Comparison of ENCODE assay signal across 8 cellular contexts in genomic region chr17:29140051-29140582, GRCh38. TPM values are rescaled to one million over a fixed set of nuclear protein-coding genes. Genes with fewer than 3 reads are reported as not detected.
DNase-seq lines count a peak whose midpoint lies in the region; ATAC-seq and TF ChIP-seq lines count a peak whose summit lies in the region.

No MANE protein-coding gene starts in this region.

- H3K27me3 ChIP-seq in GM23338 (ENCODE audit: insufficient read depth) = no peaks in the 10 kb centered on the region

- H3K27ac Mint-ChIP-seq in GM23338 = peak overlapping the region; percentile 89
- H3K27ac Mint-ChIP-seq in activated CD4-positive, alpha-beta memory T cell treated with anti-CD3 and anti-CD28 coated beads, Interleukin-2, amount 10 ng/mL, durations not matched to agents 7 days and 5 days = peak overlapping the region; percentile 100

- DNase-seq in Caki2 (ENCODE audit: low read depth) (peak; percentile 47), GM23338 (ENCODE audit: low spot score) (peak; percentile 89), NCI-H524 (lab: John Stamatoyannopoulos, UW) (peak; percentile 51 to 81), ecto neural progenitor cell (ENCODE audit: low spot score) (peak; percentile 86), mucosa of gallbladder (ENCODE audit: low spot score) (peak; percentile 82), HuH-7 (ENCODE audit: low spot score) (no peak)
- DNase-seq in activated CD4-positive, alpha-beta memory T cell treated with anti-CD3 and anti-CD28 coated beads, Interleukin-2, amount 10 ng/mL, durations not matched to agents 7 days and 5 days = peak; percentile 92
- DNase-seq in stimulated activated CD8-positive, alpha-beta memory T cell treated with anti-CD3 and anti-CD28 coated beads, Interleukin-4, amount 100 ng/mL, for 1 hour (ENCODE audit: low read depth in 2 of 2, low spot score in 1 of 2) = peak; percentile 57 to 66

- H2AFZ ChIP-seq in GM23338 = no peak overlapping the region

- no peaks in the 10 kb centered on the region for H3K9me3 Mint-ChIP-seq in GM23338
- no peaks in the 10 kb centered on the region for H3K9me3 Mint-ChIP-seq in activated CD4-positive, alpha-beta memory T cell treated with anti-CD3 and anti-CD28 coated beads, Interleukin-2, amount 10 ng/mL, durations not matched to agents 7 days and 5 days

- POLR2A ChIA-PET in activated CD4-positive, alpha-beta memory T cell treated with anti-CD3 and anti-CD28 coated beads, Interleukin-2, amount 10 ng/mL, durations not matched to agents 7 days and 5 days (lab: Charles Lee) = interaction anchor here (0.6 to 5.3 kb wide), 28 partner anchors 8 to 551 kb away, joined by 3 to 57 read pairs (median 7); partner anchors contain the start of genes BLTP2, DHRS13, MYO18A and NUFIP2

- no peaks in the 10 kb centered on the region for H3K9me2 ChIP-seq in GM23338 (ENCODE audit: insufficient read depth)

- in situ Hi-C loops in Caki2 (cut with HindIII; ENCODE audit: low pct_unique_long_range_greater_than_20kb, low sequenced_read_pairs) = no loop called here

- CTCF ChIA-PET in activated CD4-positive, alpha-beta memory T cell treated with anti-CD3 and anti-CD28 coated beads, Interleukin-2, amount 10 ng/mL, durations not matched to agents 7 days and 5 days (lab: Charles Lee) = interaction anchor here (0.6 to 11.3 kb wide), 10 partner anchors 8 to 151 kb away, joined by 3 to 286 read pairs (median 6); partner anchors contain the start of gene MYO18A

- no peak overlapping the region for H3K27ac ChIP-seq in GM23338 (ENCODE audit: low read depth)

- peak; percentile 90 for ATAC-seq in GM23338

- peak overlapping the region; percentile 23; the same call in 1 of the 2 replicates for H3K4me3 ChIP-seq in GM23338

- no peaks in the 10 kb centered on the region; the same call in 1 of the 2 replicates for H3K36me3 ChIP-seq in GM23338 (ENCODE audit: insufficient read depth)

- peaks cover 14% of the 10 kb centered on the region for H3K79me2 ChIP-seq in GM23338 (replicated peaks; ENCODE audit: insufficient read depth)

- peaks cover 5% of the 10 kb centered on the region; the same call in 1 of the 2 replicates for H3F3A ChIP-seq in GM23338 (replicated peaks; ENCODE audit: low read depth)

- H3K4me1 ChIP-seq in GM23338 (ENCODE audit: insufficient read depth) = peaks cover 37% of the 10 kb centered on the region

- TF ChIP-seq CTCF in GM23338 (conservative IDR thresholded peaks at IDR 0.05; ENCODE audit: low read depth in 2 of 2) = no peak

- peaks cover 7% of the 10 kb centered on the region for H3K27me3 Mint-ChIP-seq in GM23338 (ENCODE audit: insufficient read depth, low read depth, poor library complexity)
- H3K27me3 Mint-ChIP-seq in activated CD4-positive, alpha-beta memory T cell treated with anti-CD3 and anti-CD28 coated beads, Interleukin-2, amount 10 ng/mL, durations not matched to agents 7 days and 5 days = no peaks in the 10 kb centered on the region

- H3K4me3 Mint-ChIP-seq in GM23338 = peak overlapping the region; percentile 26; the same call in 1 of the 3 replicates
- peak overlapping the region; percentile 98 for H3K4me3 Mint-ChIP-seq in activated CD4-positive, alpha-beta memory T cell treated with anti-CD3 and anti-CD28 coated beads, Interleukin-2, amount 10 ng/mL, durations not matched to agents 7 days and 5 days

- peaks cover 10% of the 10 kb centered on the region; the same call in 1 of the 2 replicates for H4K20me1 ChIP-seq in GM23338 (replicated peaks; ENCODE audit: insufficient read depth)

- no peaks in the 10 kb centered on the region; the same call in 2 of the 3 replicates for H3K36me3 Mint-ChIP-seq in GM23338 (ENCODE audit: low read depth)
- peaks cover 32% of the 10 kb centered on the region for H3K36me3 Mint-ChIP-seq in activated CD4-positive, alpha-beta memory T cell treated with anti-CD3 and anti-CD28 coated beads, Interleukin-2, amount 10 ng/mL, durations not matched to agents 7 days and 5 days (ENCODE audit: low read depth)

- peaks cover 43% of the 10 kb centered on the region for H3K4me1 Mint-ChIP-seq in GM23338
- H3K4me1 Mint-ChIP-seq in activated CD4-positive, alpha-beta memory T cell treated with anti-CD3 and anti-CD28 coated beads, Interleukin-2, amount 10 ng/mL, durations not matched to agents 7 days and 5 days = peaks cover 79% of the 10 kb centered on the region

- H3K4me2 ChIP-seq in GM23338 = peak overlapping the region; percentile 58; the same call in 1 of the 2 replicates

TF ChIP-seq in GM23338, 12 proteins besides CTCF, POLR2A, EP300 and RAD21:
- TF ChIP-seq EZH2 (IDR thresholded peaks at IDR 0.05; ENCODE audit: low read depth, unreplicated experiment) = no peak
- no peak for TF ChIP-seq CREB1 (CRISPR knock-in tag; IDR thresholded peaks at IDR 0.05; ENCODE audit: low read depth)
- no peak for TF ChIP-seq STAT1 (IDR thresholded peaks at IDR 0.05; ENCODE audit: unreplicated experiment)

RNA-seq across cellular contexts. Expression of gene MYO18A, which starts 40.1 kb away (rescaled TPM):
- 10.6 and 13.3 TPM in 2 replicates for total RNA-seq in Caki2 (2014; rRNA removed; shearing (Covaris generic); ENCODE audit: low replicate concordance)
- 23.9 and 37.5 TPM in 2 replicates for total RNA-seq in GM23338 (2014; rRNA removed; shearing (Covaris generic))
- 16.7 and 18.3 TPM in 2 replicates for polyA plus RNA-seq in GM23338 (2016; fragmentation: Nextera tagmentation; extraction: Ambion mirVana)
- total RNA-seq in activated CD4-positive, alpha-beta memory T cell treated with anti-CD3 and anti-CD28 coated beads, Interleukin-2, amount 10 ng/mL, durations not matched to agents 7 days and 5 days = 100 to 1,000 TPM in 1 of 2 experiments, 10 to 100 TPM in 1; 92.6 to 100 TPM
- 198 TPM for total RNA-seq in mucosa of gallbladder
